ENCODE assay signal across 29 cellular contexts in the genomic region with DNA sequence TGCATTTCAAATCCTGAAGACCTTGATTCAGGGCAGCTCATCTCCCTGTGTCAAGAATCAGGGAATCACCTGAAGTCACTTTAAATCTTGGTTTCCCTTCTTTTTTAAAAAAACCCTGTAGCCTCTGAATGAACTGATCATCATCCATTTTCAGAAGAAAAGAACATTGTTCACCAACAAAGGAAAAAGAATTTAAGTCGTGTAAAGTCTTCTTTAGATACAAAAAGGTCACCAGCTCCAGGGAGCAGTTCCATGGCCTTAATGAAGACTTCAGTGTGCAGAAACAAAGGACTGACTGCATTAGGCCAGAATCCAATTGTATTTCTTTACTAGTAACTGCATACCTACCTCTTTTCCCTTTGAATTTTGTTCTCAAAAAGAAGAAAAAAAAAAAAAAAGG.
"Had no signal": no experiment of that assay in that cellular context is flagged by ENCODE, and none has a peak within 500 bp of the region (broad histone marks: within the 10 kb centered on the region; RNA-seq: fewer than 3 reads in every experiment).

No MANE protein-coding gene starts in this region.

- ATAC-seq: left colon, left lung, natural killer cell, pancreas, right cardiac atrium, sciatic nerve had no signal

- H3K4me3 Mint-ChIP-seq: immature natural killer cell; mesothelial cell of epicardium; naive B cell; natural killer cell; nephron progenitor cell; stimulated activated naive CD8-positive, alpha-beta T cell treated with anti-CD3 and anti-CD28 coated beads, Interleukin-15, Interleukin-2, amounts not matched to agents 100 ng/mL and 50 ng/mL, for 24 hours had no signal

- H3K27me3 ChIP-seq: left lung, pancreas, suprapubic skin, tibial nerve, upper lobe of left lung, vagina had no signal

- H3K36me3 Mint-ChIP-seq: naive B cell, natural killer cell had no signal

- DNase-seq: hypothalamus; immature natural killer cell; kidney; left colon; left lung; mesendoderm; naive B cell; natural killer cell; nephron progenitor cell; nucleus accumbens; pancreas; posterior cingulate gyrus; retina; right cardiac atrium; stimulated activated CD4-positive, alpha-beta T cell treated with anti-CD3 and anti-CD28 coated beads, Interleukin-12 subunit alpha, Interleukin-12 subunit beta, amount 100 ng/mL, for 4 hours; stimulated activated CD4-positive, alpha-beta T cell treated with anti-CD3 and anti-CD28 coated beads, Interleukin-15, amount 100 ng/mL, for 24 hours; stimulated activated CD4-positive, alpha-beta T cell treated with anti-CD3 and anti-CD28 coated beads, Interleukin-2, amount 100 ng/mL, for 24 hours; stimulated activated CD4-positive, alpha-beta T cell treated with anti-CD3 and anti-CD28 coated beads, Interleukin-4, amount 100 ng/mL, for 1 hour; stimulated activated naive CD4-positive, alpha-beta T cell; upper lobe of left lung had no signal

- H3K36me3 ChIP-seq: pancreas, prostate gland, suprapubic skin, tibial nerve, vagina had no signal

- H3K27me3 Mint-ChIP-seq: naive B cell; stimulated activated naive CD8-positive, alpha-beta T cell treated with anti-CD3 and anti-CD28 coated beads, Interleukin-15, Interleukin-2, amounts not matched to agents 100 ng/mL and 50 ng/mL, for 24 hours had no signal

- H3K27ac Mint-ChIP-seq: mesothelial cell of epicardium; naive B cell; natural killer cell; nephron progenitor cell; stimulated activated naive CD8-positive, alpha-beta T cell treated with anti-CD3 and anti-CD28 coated beads, Interleukin-15, Interleukin-2, amounts not matched to agents 100 ng/mL and 50 ng/mL, for 24 hours had no signal

- H3K4me1 Mint-ChIP-seq: immature natural killer cell, mesothelial cell of epicardium, naive B cell, natural killer cell, nephron progenitor cell had no signal

- H3K4me1 ChIP-seq: left lung, pancreas, prostate gland, tibial nerve, upper lobe of left lung, vagina had no signal

- H3K27ac ChIP-seq: left lung, pancreas, prostate gland, skin epidermis, suprapubic skin, tibial nerve, upper lobe of left lung, vagina had no signal

- H3K9me3 ChIP-seq: left lung, pancreas, prostate gland, suprapubic skin, tibial nerve, upper lobe of left lung, vagina had no signal

- H3K9me3 Mint-ChIP-seq: immature natural killer cell; mesothelial cell of epicardium; naive B cell; natural killer cell; nephron progenitor cell; stimulated activated naive CD8-positive, alpha-beta T cell treated with anti-CD3 and anti-CD28 coated beads, Interleukin-15, Interleukin-2, amounts not matched to agents 100 ng/mL and 50 ng/mL, for 24 hours had no signal

- H3K4me3 ChIP-seq: left lung, lung, pancreas, prostate gland, skin epidermis, suprapubic skin, tibial nerve, upper lobe of left lung, vagina had no signal
